ENCODE assay signal across 2 cellular contexts in genomic region chr14:93240678-93241000, GRCh38.
TF ChIP-seq lines count a peak whose summit lies in the region.

No MANE protein-coding gene starts in this region.

TF ChIP-seq in SK-N-SH treated with all-trans-retinoic acid at 6 μM for 48 hours, 23 proteins besides CTCF, POLR2A, EP300 and RAD21:
- TF ChIP-seq PATZ1 (CRISPR knock-in tag; IDR thresholded peaks at IDR 0.05; ENCODE audit: borderline replicate concordance) (no peak), BACH2 (CRISPR knock-in tag; IDR thresholded peaks at IDR 0.05; ENCODE audit: borderline replicate concordance) (no peak), RARB (CRISPR knock-in tag; IDR thresholded peaks at IDR 0.05) (no peak), OSR1 (CRISPR knock-in tag; IDR thresholded peaks at IDR 0.05) (no peak)

TF ChIP-seq in SK-N-SH, 30 proteins besides CTCF, POLR2A, EP300 and RAD21:
- TF ChIP-seq JUND (IDR thresholded peaks at IDR 0.05) (no peak), GABPA (IDR thresholded peaks at IDR 0.05; ENCODE audit: low read depth) (no peak), MXI1 (IDR thresholded peaks at IDR 0.05; ENCODE audit: low read depth, low read length) (no peak), USF1 (IDR thresholded peaks at IDR 0.05; ENCODE audit: borderline replicate concordance, low read depth) (no peak), ELF1 (IDR thresholded peaks at IDR 0.05) (no peak), POLR2AphosphoS5 (IDR thresholded peaks at IDR 0.05; ENCODE audit: low read depth, low read length) (no peak)
